Comparison of ENCODE assay signal across 23 cellular contexts in the genomic region with DNA sequence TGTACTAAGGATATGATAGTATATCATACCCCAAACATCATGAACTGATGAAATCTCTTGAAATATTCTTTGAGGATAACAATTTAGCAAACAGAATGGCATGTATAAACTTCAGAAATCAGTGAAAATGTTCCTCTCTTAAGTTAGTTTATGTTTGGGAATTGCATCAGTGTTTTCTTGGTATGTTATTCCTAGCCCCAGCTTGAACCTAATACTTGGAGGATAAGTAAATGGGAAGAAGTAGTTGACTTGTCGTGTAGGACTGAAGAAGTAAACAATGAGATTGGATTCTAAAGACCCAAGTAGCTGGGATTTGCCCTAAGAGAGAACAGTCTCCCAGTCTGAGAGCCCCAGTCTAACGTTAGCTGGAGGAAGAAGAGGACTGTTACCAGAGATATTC.
"Had no signal": no experiment of that assay in that cellular context is flagged by ENCODE, and none has a peak within 500 bp of the region (broad histone marks: within the 10 kb centered on the region; RNA-seq: fewer than 3 reads in every experiment).

No MANE protein-coding gene starts in this region.

- H3K27me3 ChIP-seq: adrenal gland, cardiac muscle cell, Peyer's patch, SJSA1 had no signal

- DNase-seq: activated CD4-positive, alpha-beta T cell treated with anti-CD3 and anti-CD28 coated beads, Interleukin-2, amount 10 ng/mL, durations not matched to agents 7 days and 5 days; activated CD4-positive, alpha-beta T cell treated with anti-CD3 and anti-CD28 coated beads, Interleukin-2, amount 50 U/mL, for 48 hours; activated CD8-positive, alpha-beta T cell treated with anti-CD3 and anti-CD28 coated beads, Interleukin-2, amount 10 ng/mL, durations not matched to agents 7 days and 5 days; activated gamma-delta T cell; activated naive CD4-positive, alpha-beta T cell treated with Interleukin-2 at 50 U/mL for 16 hours; activated naive CD8-positive, alpha-beta T cell treated with anti-CD3 and anti-CD28 coated beads, Interleukin-2, amount 10 ng/mL, durations not matched to agents 7 days and 5 days; activated T-cell treated with anti-CD3 and anti-CD28 coated beads, Interleukin-2, amount 50 U/mL, for 24 hours; adrenal gland; aorta; Karpas-422; NCI-H1105; NCI-H1417 treated with DMSO at 0.1 percent for 48 hours; NCI-H187 treated with DMSO at 0.1 percent for 48 hours; NCI-H2081; NCI-H226; NCI-H524 treated with DMSO at 0.1 percent for 48 hours; PC-3; Peyer's patch; RPMI8226; SHP77 treated with DMSO at 0.1 percent for 48 hours; SK-N-SH had no signal

- H3K27ac ChIP-seq: adrenal gland, cardiac muscle cell, Peyer's patch, SJSA1 had no signal

- H3K9me3 ChIP-seq: adrenal gland, Peyer's patch, SJSA1, SK-N-SH had no signal

- H3K36me3 ChIP-seq: adrenal gland, cardiac muscle cell, Peyer's patch, SJSA1 had no signal

- H3K4me3 ChIP-seq: adrenal gland, cardiac muscle cell, Peyer's patch, SJSA1 had no signal

- ATAC-seq: activated CD8-positive, alpha-beta T cell treated with anti-CD3 and anti-CD28 coated beads, Interleukin-2, amount 10 ng/mL, durations not matched to agents 7 days and 5 days; PC-3 had no signal

- H3K4me1 ChIP-seq: adrenal gland, Peyer's patch, SJSA1 had no signal
